14 cellular contexts compared by ENCODE assay signal in the genomic region with DNA sequence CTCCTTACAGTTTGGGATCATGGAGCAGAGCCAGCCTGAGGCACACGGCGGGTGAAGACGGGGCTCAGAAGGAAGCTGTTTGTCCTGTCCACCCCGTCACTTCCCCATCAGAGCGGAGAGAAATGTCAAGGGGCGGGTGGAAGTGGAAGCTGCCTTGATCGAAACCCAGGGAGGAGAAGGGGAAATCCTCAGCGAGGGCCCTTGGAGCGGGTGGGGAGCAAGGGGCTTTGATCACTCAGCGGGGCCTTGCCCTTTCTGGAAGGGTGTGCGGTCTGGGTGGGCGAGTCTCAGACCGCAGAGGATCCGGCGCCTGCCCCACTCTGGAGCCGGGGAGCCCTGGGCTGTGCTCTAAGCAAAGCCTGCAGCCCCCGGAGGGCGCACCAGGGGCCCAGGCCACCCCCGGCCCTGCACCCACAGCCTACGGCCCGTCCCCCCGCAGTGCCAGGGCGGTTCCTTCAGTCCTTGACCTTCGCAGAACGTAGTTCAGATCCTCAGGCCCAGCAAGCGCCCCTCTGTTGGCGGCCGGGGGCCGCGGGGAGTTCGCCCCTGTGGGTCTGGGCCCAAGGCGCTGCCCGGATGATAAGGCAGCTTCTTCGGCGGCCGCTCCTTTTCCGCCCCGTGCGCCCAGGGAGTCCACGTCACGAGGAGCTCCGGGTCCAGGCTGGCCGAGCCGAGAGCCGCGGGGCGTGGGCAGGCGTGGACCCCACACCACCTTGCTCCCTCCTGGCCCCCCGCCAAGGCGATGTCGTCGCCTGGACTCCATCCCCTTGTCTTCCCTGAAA.
"Had no signal": no experiment of that assay in that cellular context is flagged by ENCODE, and none has a peak within 500 bp of the region (broad histone marks: within the 10 kb centered on the region; RNA-seq: fewer than 3 reads in every experiment).

No MANE protein-coding gene starts in this region.

- H3K27ac Mint-ChIP-seq: activated B cell treated with CpG ODN at 0.5 μM for 24 hours; activated naive CD8-positive, alpha-beta T cell treated with anti-CD3 and anti-CD28 coated beads for 36 hours; dendritic cell treated with granulocyte-macrophage colony-stimulating factor and Interleukin-4, amounts not matched to agents 40 ng/mL and 50 ng/mL, for 4 days; effector memory CD8-positive, alpha-beta T cell had no signal

- H3K9me3 Mint-ChIP-seq: activated B cell treated with CpG ODN at 0.5 μM for 24 hours; activated naive CD8-positive, alpha-beta T cell treated with anti-CD3 and anti-CD28 coated beads for 36 hours; dendritic cell treated with granulocyte-macrophage colony-stimulating factor and Interleukin-4, amounts not matched to agents 40 ng/mL and 50 ng/mL, for 4 days had no signal

- FAIRE-seq: islet of Langerhans, TTC549 had no signal

- H3K4me1 Mint-ChIP-seq: activated B cell treated with CpG ODN at 0.5 μM for 24 hours had no signal

- H3K36me3 ChIP-seq: gastroesophageal sphincter, left lung, neutrophil had no signal

- H3K27ac ChIP-seq: gastroesophageal sphincter, left lung, neutrophil had no signal

- H3K4me3 ChIP-seq: gastroesophageal sphincter, left lung had no signal

- ATAC-seq: gastroesophageal sphincter had no signal

- H3K36me3 Mint-ChIP-seq: activated naive CD8-positive, alpha-beta T cell treated with anti-CD3 and anti-CD28 coated beads for 36 hours had no signal

- DNase-seq: activated B cell treated with CpG ODN at 0.5 μM for 24 hours; activated gamma-delta T cell treated with Interleukin-2 at 50 U/mL for 16 hours; amygdala; effector memory CD8-positive, alpha-beta T cell; stimulated activated naive CD4-positive, alpha-beta T cell; SW 1271 had no signal

- H3K4me3 Mint-ChIP-seq: activated B cell treated with CpG ODN at 0.5 μM for 24 hours; activated naive CD8-positive, alpha-beta T cell treated with anti-CD3 and anti-CD28 coated beads for 36 hours; dendritic cell treated with granulocyte-macrophage colony-stimulating factor and Interleukin-4, amounts not matched to agents 40 ng/mL and 50 ng/mL, for 4 days; effector memory CD8-positive, alpha-beta T cell; naive thymus-derived CD4-positive, alpha-beta T cell had no signal

- H3K9me3 ChIP-seq: gastroesophageal sphincter, left lung, neutrophil had no signal
